ENCODE assay signal across 1 cellular context in the genomic region with DNA sequence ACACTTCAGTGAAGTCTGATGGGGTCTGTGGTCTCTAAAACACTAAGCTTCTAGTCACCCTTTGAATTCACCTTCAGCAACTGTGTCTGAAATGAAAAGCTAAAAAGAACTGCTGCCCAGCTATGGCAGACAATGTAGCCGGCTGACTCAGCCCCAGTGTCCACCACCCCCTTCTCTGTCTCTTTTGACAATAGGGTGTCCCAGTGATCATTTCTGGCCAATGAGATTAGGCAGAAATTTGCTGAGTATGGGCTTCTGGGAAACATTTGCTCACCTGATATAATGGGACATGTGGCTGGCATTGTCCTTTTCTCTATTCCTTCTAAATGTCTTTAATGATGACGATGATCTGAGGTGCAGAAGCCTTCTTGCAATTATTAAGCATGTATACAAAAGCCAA.
TF ChIP-seq lines count a peak whose summit lies in the region.

No MANE protein-coding gene starts in this region.

TF ChIP-seq in endothelial cell of umbilical vein, 7 proteins besides CTCF, POLR2A, EP300 and RAD21:
- no peak for TF ChIP-seq GATA2 (IDR thresholded peaks at IDR 0.05; ENCODE audit: insufficient read depth, insufficient read length, low read depth, low read length)
- TF ChIP-seq FOS (IDR thresholded peaks at IDR 0.05; ENCODE audit: borderline replicate concordance, insufficient read depth, low read length) = peak; percentile 19
- no peak for TF ChIP-seq POLR2AphosphoS5 (IDR thresholded peaks at IDR 0.05; ENCODE audit: insufficient read depth, low read depth, low read length)
- TF ChIP-seq, protein P1, sequence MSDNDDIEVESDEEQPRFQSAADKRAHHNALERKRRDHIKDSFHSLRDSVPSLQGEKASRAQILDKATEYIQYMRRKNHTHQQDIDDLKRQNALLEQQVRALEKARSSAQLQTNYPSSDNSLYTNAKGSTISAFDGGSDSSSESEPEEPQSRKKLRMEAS (IDR thresholded peaks at IDR 0.05; ENCODE audit: insufficient read depth, insufficient read length) = no peak
- TF ChIP-seq MYC (IDR thresholded peaks at IDR 0.05; ENCODE audit: low read depth, low read length) = no peak
- peak; percentile 5 for TF ChIP-seq JUN (IDR thresholded peaks at IDR 0.05; ENCODE audit: borderline replicate concordance, insufficient read depth, insufficient read length, low read depth)
- TF ChIP-seq EZH2 (IDR thresholded peaks at IDR 0.05; ENCODE audit: borderline replicate concordance, low read depth, low read length, severe bottlenecking) = no peak
